ENCODE assay signal across 17 cellular contexts in the genomic region with DNA sequence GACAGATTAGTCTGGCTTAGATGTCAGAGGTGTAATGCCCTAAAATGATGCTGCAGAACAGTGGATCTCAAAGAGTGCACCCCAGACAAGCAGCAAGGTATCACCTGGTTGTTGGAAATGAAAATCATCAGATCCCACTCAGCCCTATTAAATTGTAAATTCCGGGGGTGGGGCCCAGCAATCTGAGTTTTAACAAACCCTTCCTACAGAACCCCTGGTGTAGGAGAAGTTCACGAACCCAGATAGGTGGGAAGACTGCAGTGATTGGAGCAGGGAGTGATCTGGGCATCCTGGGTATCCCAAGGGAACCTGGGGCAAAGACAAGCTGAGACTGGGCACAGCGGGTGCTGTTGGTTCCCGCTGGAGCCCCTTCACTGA. TPM values are rescaled to one million over a fixed set of nuclear protein-coding genes. Genes with fewer than 3 reads are reported as not detected.
"Had no signal": no experiment of that assay in that cellular context is flagged by ENCODE, and none has a peak within 500 bp of the region (broad histone marks: within the 10 kb centered on the region; RNA-seq: fewer than 3 reads in every experiment).

No MANE protein-coding gene starts in this region.

- H3K36me3 ChIP-seq: ascending aorta, right atrium auricular region had no signal

- H3K4me3 Mint-ChIP-seq: activated naive CD4-positive, alpha-beta T cell treated with anti-CD3 and anti-CD28 coated beads, Interleukin-2, amount 50 U/mL, for 24 hours; activated T-cell treated with anti-CD3 and anti-CD28 coated beads, Interleukin-2, amount 50 U/mL, for 72 hours; stimulated activated naive CD8-positive, alpha-beta T cell treated with anti-CD3 and anti-CD28 coated beads, Interleukin-15, amount 100 ng/mL, for 72 hours had no signal

- H3K9me3 ChIP-seq: ascending aorta, mucosa of descending colon, right atrium auricular region had no signal

- H3K27ac Mint-ChIP-seq: activated naive CD4-positive, alpha-beta T cell treated with anti-CD3 and anti-CD28 coated beads, Interleukin-2, amount 50 U/mL, for 24 hours; activated T-cell treated with anti-CD3 and anti-CD28 coated beads, Interleukin-2, amount 50 U/mL, for 72 hours; progenitor cell of endocrine pancreas; stimulated activated naive CD8-positive, alpha-beta T cell treated with anti-CD3 and anti-CD28 coated beads, Interleukin-15, amount 100 ng/mL, for 72 hours had no signal

- H3K4me3 ChIP-seq: mucosa of descending colon, right atrium auricular region had no signal

- ATAC-seq: activated T-cell treated with anti-CD3 and anti-CD28 coated beads, Interleukin-2, amount 50 U/mL, for 72 hours; mucosa of descending colon had no signal

- H3K9me3 Mint-ChIP-seq: activated naive CD4-positive, alpha-beta T cell treated with anti-CD3 and anti-CD28 coated beads, Interleukin-2, amount 50 U/mL, for 24 hours; activated T-cell treated with anti-CD3 and anti-CD28 coated beads, Interleukin-2, amount 50 U/mL, for 72 hours; naive B cell; neural crest cell; stimulated activated naive CD8-positive, alpha-beta T cell treated with anti-CD3 and anti-CD28 coated beads, Interleukin-15, amount 100 ng/mL, for 72 hours had no signal

- H3K27me3 ChIP-seq: ascending aorta, right atrium auricular region had no signal

- DNase-seq: activated effector memory CD4-positive, alpha-beta T cell treated with anti-CD3 and anti-CD28 coated beads, Interleukin-2, amount 50 U/mL, for 16 hours; activated T-cell treated with anti-CD3 and anti-CD28 coated beads, Interleukin-2, amount 50 U/mL, for 72 hours; dermis blood vessel endothelial cell; mucosa of descending colon; naive B cell; stimulated activated CD4-positive, alpha-beta T cell treated with anti-CD3 and anti-CD28 coated beads, Interleukin-2, amount 100 ng/mL, for 48 hours; stimulated activated naive CD8-positive, alpha-beta T cell treated with anti-CD3 and anti-CD28 coated beads, Interleukin-15, amount 100 ng/mL, for 72 hours; T-helper 1 cell; T-helper 9 cell had no signal

- FAIRE-seq: keratinocyte had no signal

- H3K27ac ChIP-seq: ascending aorta, right atrium auricular region had no signal

- H3K36me3 Mint-ChIP-seq: naive B cell, type B pancreatic cell had no signal

RNA-seq across cellular contexts. Expression of a gene that starts 24.3 kb away (rescaled TPM):
- total RNA-seq: activated CD8-positive, alpha-beta memory T cell treated with anti-CD3 and anti-CD28 coated beads for 36 hours; activated T-cell treated with anti-CD3 and anti-CD28 coated beads, Interleukin-2, amount 50 U/mL, for 72 hours had no signal
